In the genomic region with DNA sequence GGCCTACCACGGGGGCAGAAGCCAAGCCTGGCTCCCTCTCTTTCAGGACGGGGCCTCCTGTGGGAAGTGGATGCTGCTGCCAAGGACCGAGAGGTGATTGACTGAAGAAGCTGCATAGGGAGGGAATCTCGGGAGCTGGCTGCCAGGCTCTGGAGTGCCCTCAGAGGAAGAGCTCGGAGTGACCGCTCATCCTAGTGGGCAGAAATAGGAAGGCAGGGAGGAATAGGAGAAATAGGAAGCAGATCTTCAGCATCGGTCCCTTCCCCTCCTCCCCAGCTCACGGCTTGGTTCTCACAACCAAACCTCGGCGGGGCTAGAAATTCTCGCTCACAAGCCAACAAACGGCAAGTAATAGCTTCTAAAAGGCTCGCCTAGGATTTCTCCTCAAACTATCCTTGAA, we compare ENCODE assay signal across 16 cellular contexts.
DNase-seq lines count a peak whose midpoint lies in the region; ATAC-seq, FAIRE-seq and TF ChIP-seq lines count a peak whose summit lies in the region.
"Had no signal": no experiment of that assay in that cellular context is flagged by ENCODE, and none has a peak within 500 bp of the region (broad histone marks: within the 10 kb centered on the region; RNA-seq: fewer than 3 reads in every experiment).

No MANE protein-coding gene starts in this region.

- TF ChIP-seq POLR2A in A549 (IDR thresholded peaks at IDR 0.05; ENCODE audit: low read length) = no peak

- intact Hi-C loops in activated CD8-positive, alpha-beta T cell treated with anti-CD3 and anti-CD28 coated beads for 36 hours (cut with micrococcal nuclease) = loop anchor here (10.0 kb wide), 1 partner anchor 509 kb away; no protein-coding TSS in a partner anchor
- intact Hi-C loops in kidney (cut with DNase I) = no loop called here

- FAIRE-seq in A549 (lab: Jason Lieb, UNC) = no peak
- no peak for FAIRE-seq in kidney (lab: Jason Lieb, UNC)
- FAIRE-seq: islet of Langerhans had no signal

- POLR2A ChIA-PET in A549 (lab: Yijun Ruan, JAX) = no interaction called here
- POLR2A ChIA-PET in activated CD8-positive, alpha-beta T cell treated with anti-CD3 and anti-CD28 coated beads for 36 hours (lab: Charles Lee) = no interaction called here

- H3K27me3 Mint-ChIP-seq in nephron (ENCODE audit: low read depth) = peaks cover 3% of the 10 kb centered on the region
- H3K27me3 Mint-ChIP-seq in activated CD8-positive, alpha-beta T cell treated with anti-CD3 and anti-CD28 coated beads for 36 hours = peaks cover 8% of the 10 kb centered on the region

- H3K36me3 Mint-ChIP-seq in nephron (ENCODE audit: low read depth) = no peaks in the 10 kb centered on the region
- H3K36me3 Mint-ChIP-seq in activated CD8-positive, alpha-beta T cell treated with anti-CD3 and anti-CD28 coated beads for 36 hours (ENCODE audit: low read depth) = no peaks in the 10 kb centered on the region

- peaks cover 66% of the 10 kb centered on the region for H3K4me1 Mint-ChIP-seq in nephron
- H3K4me1 Mint-ChIP-seq in activated CD8-positive, alpha-beta T cell treated with anti-CD3 and anti-CD28 coated beads for 36 hours (ENCODE audit: low read depth) = peaks cover 12% of the 10 kb centered on the region

- no peak overlapping the region for H3K4me2 ChIP-seq in A549

- TF ChIP-seq CTCF in A549 (IDR thresholded peaks at IDR 0.05) (no peak), coronary artery (IDR thresholded peaks at IDR 0.05) (no peak), nephron (IDR thresholded peaks at IDR 0.05; ENCODE audit: unreplicated experiment in 3 of 3) (peak in 1 of 3 experiments; percentile 16), kidney (IDR thresholded peaks at IDR 0.05; ENCODE audit: borderline replicate concordance, extremely low read depth, insufficient read depth) (no peak)
- no peak for TF ChIP-seq CTCF in activated CD8-positive, alpha-beta T cell treated with anti-CD3 and anti-CD28 coated beads for 36 hours (IDR thresholded peaks at IDR 0.05)

- H3K4me3 ChIP-seq in A549 (no peak overlapping the region), coronary artery (peak overlapping the region; percentile 4), kidney (ENCODE audit: low read length in 2 of 2) (no peak overlapping the region)
- H3K4me3 ChIP-seq: breast epithelium, mucosa of descending colon had no signal

- 85% methylated on average over 13 of the region's 13 CpGs for WGBS in A549 (ENCODE audit: missing lambda C conversion rate)

- TF ChIP-seq EP300 in A549 (IDR thresholded peaks at IDR 0.05) = no peak

- CTCF ChIA-PET in A549 (lab: Yijun Ruan, JAX) = interaction anchor here (0.8 to 34.1 kb wide), 7 partner anchors 9 to 403 kb away, joined by 3 to 621 read pairs (median 4); no protein-coding TSS in a partner anchor
- CTCF ChIA-PET in activated CD8-positive, alpha-beta T cell treated with anti-CD3 and anti-CD28 coated beads for 36 hours (lab: Charles Lee) = interaction anchor here (0.8 to 2.0 kb wide), 4 partner anchors 10 to 133 kb away, joined by 3 to 13 read pairs (median 4); no protein-coding TSS in a partner anchor

- H3K9me3 Mint-ChIP-seq in nephron = no peaks in the 10 kb centered on the region
- H3K9me3 Mint-ChIP-seq in activated CD8-positive, alpha-beta T cell treated with anti-CD3 and anti-CD28 coated beads for 36 hours = no peaks in the 10 kb centered on the region
- H3K9me3 Mint-ChIP-seq: effector memory CD8-positive, alpha-beta T cell had no signal

- peaks cover 28% of the 10 kb centered on the region for H3K4me1 ChIP-seq in A549
- H3K4me1 ChIP-seq in kidney (ENCODE audit: control insufficient read depth in 1 of 2, insufficient read depth in 1 of 2, low read depth in 1 of 2, low read length in 2 of 2) = no peaks in the 10 kb centered on the region
- H3K4me1 ChIP-seq: breast epithelium, parathyroid adenoma had no signal

- H3K27ac ChIP-seq in A549 = 0 out of 6 replicates have a peak overlapping the region, but pooled peaks of 1 of the 2 experiments have one; percentile 18
- peak overlapping the region; percentile 33 to 74 for H3K27ac ChIP-seq in coronary artery
- no peak overlapping the region for H3K27ac ChIP-seq in kidney (ENCODE audit: low read depth in 2 of 2, low read length in 2 of 2)
- H3K27ac ChIP-seq: parathyroid adenoma, RWPE1 had no signal

- peak; percentile 45 to 71; a peak in 3 of 6 replicates for ATAC-seq in A549
- ATAC-seq in activated CD8-positive, alpha-beta T cell treated with anti-CD3 and anti-CD28 coated beads for 36 hours = no peak
- ATAC-seq: effector memory CD8-positive, alpha-beta T cell had no signal

- H3K9ac ChIP-seq in kidney (ENCODE audit: low read length in 2 of 2) = no peak overlapping the region
- H3K9ac ChIP-seq: parathyroid adenoma had no signal

- no peaks in the 10 kb centered on the region for H3K36me3 ChIP-seq in kidney (ENCODE audit: control insufficient read depth in 1 of 2, insufficient read depth in 2 of 2, low read length in 2 of 2)
- H3K36me3 ChIP-seq: breast epithelium had no signal

- H3K4me3 Mint-ChIP-seq in nephron = peak overlapping the region in 1 of 3 experiments; percentile 39
- H3K4me3 Mint-ChIP-seq in activated CD8-positive, alpha-beta T cell treated with anti-CD3 and anti-CD28 coated beads for 36 hours = no peak overlapping the region
- H3K4me3 Mint-ChIP-seq: effector memory CD8-positive, alpha-beta T cell had no signal

- TF ChIP-seq RAD21 in A549 (conservative IDR thresholded peaks at IDR 0.05 in 1 of 2, IDR thresholded peaks at IDR 0.05 in 1 of 2) = no peak

- DNase-seq in A549 (ENCODE audit: low read depth in 1 of 2, low spot score in 1 of 2) (no peak), HuH-7 (ENCODE audit: low spot score) (peak; percentile 36), coronary artery (ENCODE audit: low spot score) (no peak), kidney glomerular epithelial cell (lab: John Stamatoyannopoulos, UW) (no peak), kidney (no peak)
- DNase-seq in activated CD8-positive, alpha-beta T cell treated with anti-CD3 and anti-CD28 coated beads for 36 hours = no peak
- DNase-seq in stimulated activated CD4-positive, alpha-beta T cell treated with anti-CD3 and anti-CD28 coated beads, Interleukin-15, amount 100 ng/mL, for 24 hours = no peak
- DNase-seq: activated gamma-delta T cell treated with Interleukin-2 at 50 U/mL for 16 hours; effector memory CD8-positive, alpha-beta T cell; T-helper 2 cell had no signal

- peak overlapping the region; percentile 98 to 100 (median 98) for H3K27ac Mint-ChIP-seq in nephron
- H3K27ac Mint-ChIP-seq in activated CD8-positive, alpha-beta T cell treated with anti-CD3 and anti-CD28 coated beads for 36 hours = no peak overlapping the region
- H3K27ac Mint-ChIP-seq: effector memory CD8-positive, alpha-beta T cell had no signal

- H3K9me3 ChIP-seq in A549 = no peaks in the 10 kb centered on the region
- H3K9me3 ChIP-seq in kidney (ENCODE audit: control insufficient read depth in 1 of 2, low read length in 2 of 2) = no peaks in the 10 kb centered on the region
- H3K9me3 ChIP-seq: breast epithelium, mucosa of descending colon had no signal

TF ChIP-seq in A549, 52 proteins besides CTCF, POLR2A, EP300 and RAD21:
- no peak for TF ChIP-seq CHD4 (IDR thresholded peaks at IDR 0.05; ENCODE audit: borderline replicate concordance)
- TF ChIP-seq MAZ (IDR thresholded peaks at IDR 0.05; ENCODE audit: borderline replicate concordance, low read depth, low read length) = no peak
- no peak for TF ChIP-seq HOXB13 (CRISPR knock-in tag; IDR thresholded peaks at IDR 0.05; ENCODE audit: low read depth)
- no peak for TF ChIP-seq MYC (IDR thresholded peaks at IDR 0.05; ENCODE audit: borderline replicate concordance, low read length)
- TF ChIP-seq HOXA7 (CRISPR knock-in tag; IDR thresholded peaks at IDR 0.05) = no peak
- no peak for TF ChIP-seq TFCP2L1 (CRISPR knock-in tag; IDR thresholded peaks at IDR 0.05)
- no peak for TF ChIP-seq CBX2 (IDR thresholded peaks at IDR 0.05; ENCODE audit: borderline replicate concordance, low read depth)
- TF ChIP-seq FOSL2 (IDR thresholded peaks at IDR 0.05) = no peak
- no peak for TF ChIP-seq FOSL2 (CRISPR knock-in tag; IDR thresholded peaks at IDR 0.05)
- TF ChIP-seq MAFK (IDR thresholded peaks at IDR 0.05; ENCODE audit: partially characterized antibody) = no peak
- TF ChIP-seq BHLHE40 (IDR thresholded peaks at IDR 0.05; ENCODE audit: low read depth, low read length) = no peak
- TF ChIP-seq KDM5A (IDR thresholded peaks at IDR 0.05) = no peak
- TF ChIP-seq HDAC2 (IDR thresholded peaks at IDR 0.05) = no peak
- no peak for TF ChIP-seq TP53 (CRISPR knock-in tag; IDR thresholded peaks at IDR 0.05)
- no peak for TF ChIP-seq ZFP36 (IDR thresholded peaks at IDR 0.05; ENCODE audit: borderline replicate concordance, partially characterized antibody)
- TF ChIP-seq RFX5 (IDR thresholded peaks at IDR 0.05) = no peak
- TF ChIP-seq EHMT2 (IDR thresholded peaks at IDR 0.05; ENCODE audit: low read depth) = no peak
- TF ChIP-seq ZNF302 (CRISPR knock-in tag; IDR thresholded peaks at IDR 0.05) = no peak

Comparison
In these comparisons a context has a peak if more than half of its experiments do, and no peak if none do; other contexts are left out.
1. H3K27ac ChIP-seq: peak in coronary artery (2 of 2); none in kidney (0 of 2).